In the genomic region with DNA sequence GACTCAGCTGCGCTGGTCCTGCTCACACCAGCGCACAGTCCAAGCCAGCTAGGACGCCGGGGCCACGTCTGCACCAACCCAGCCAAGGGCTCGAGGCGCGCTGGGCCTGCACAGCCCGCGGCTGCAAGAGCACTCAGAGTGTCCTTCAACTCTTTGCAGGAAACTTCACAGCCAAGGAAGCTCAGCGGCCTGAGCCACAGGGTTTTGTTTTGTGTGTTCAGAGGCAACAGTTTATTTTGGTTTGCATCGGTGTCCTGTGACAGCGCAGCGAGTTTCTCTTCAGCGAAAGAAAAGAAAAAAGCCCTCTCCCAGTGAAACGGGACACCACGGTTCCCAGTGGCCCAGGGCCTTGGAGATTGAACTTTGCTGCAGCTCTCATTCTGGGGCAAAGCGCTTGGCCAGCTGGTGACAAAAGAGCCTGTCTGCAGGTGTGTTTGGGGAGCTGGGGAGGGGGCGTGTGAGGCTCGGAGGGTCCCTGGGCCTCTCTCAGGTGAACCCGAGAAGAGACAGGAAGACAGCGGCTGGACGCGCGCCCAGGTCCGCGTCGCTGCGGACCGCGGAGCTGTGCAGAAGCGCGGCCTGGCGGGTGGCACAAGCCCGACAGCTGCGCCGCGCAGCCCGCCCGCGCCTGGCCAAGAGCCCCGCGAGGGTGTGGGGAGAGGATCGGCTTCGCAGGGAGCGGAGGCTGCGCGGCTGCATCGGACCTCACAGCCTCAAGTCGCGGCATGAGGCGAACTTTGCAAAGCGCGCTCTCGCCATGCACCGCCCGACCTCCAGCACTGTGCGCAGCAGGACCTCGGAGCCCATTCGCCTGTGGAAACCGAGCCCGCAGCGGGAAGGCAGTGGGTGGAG, we compare ENCODE assay signal across 10 cellular contexts. TPM values are rescaled to one million over a fixed set of nuclear protein-coding genes. Genes with fewer than 3 reads are reported as not detected.
A peak's percentile ranks its signal among the peaks of the same experiment; 100 is the strongest.
DNase-seq lines count a peak whose midpoint lies in the region; ATAC-seq, FAIRE-seq and TF ChIP-seq lines count a peak whose summit lies in the region.
"Had no signal": no experiment of that assay in that cellular context is flagged by ENCODE, and none has a peak within 500 bp of the region (broad histone marks: within the 10 kb centered on the region; RNA-seq: fewer than 3 reads in every experiment).

No MANE protein-coding gene starts in this region.

- FAIRE-seq in GM12892 (lab: Jason Lieb, UNC) = no peak

- TF ChIP-seq POLR2A in GM12892 (IDR thresholded peaks at IDR 0.05; ENCODE audit: low read depth, low read length) = no peak

- H3K27me3 ChIP-seq in rectal smooth muscle tissue (ENCODE audit: control insufficient read depth, insufficient read depth, low read length) = peaks cover 8% of the 10 kb centered on the region

- H3K4me3 Mint-ChIP-seq in WTC11 = peak overlapping the region; percentile 82
- H3K4me3 Mint-ChIP-seq: activated T-helper 1 cell treated with anti-CD3 and anti-CD28 coated beads, Interleukin-12 subunit alpha, Interleukin-12 subunit beta, Interleukin-2, Interleukin-4 antibody, amounts not matched to agents 30 ng/mL and 10 ng/mL and 1 ng/mL, durations not matched to agents 14 hours and 24 hours and 36 hours had no signal

- no peaks in the 10 kb centered on the region for H3K4me1 ChIP-seq in rectal smooth muscle tissue (ENCODE audit: control insufficient read depth, insufficient read depth, low read length)

- H3K36me3 Mint-ChIP-seq in WTC11 = peaks cover 19% of the 10 kb centered on the region

- intact Hi-C loops in left ventricle myocardium superior (cut with micrococcal nuclease) = loop anchor here (10.0 kb wide), 1 partner anchor 69 kb away; no protein-coding TSS in a partner anchor

- POLR2A ChIA-PET in WTC11 (lab: Charles Lee) = interaction anchor here (0.7 to 1.1 kb wide), 2 partner anchors 13 to 25 kb away, joined by 3 to 5 read pairs; no protein-coding TSS in a partner anchor

- peak overlapping the region; percentile 54 for H3K4me3 ChIP-seq in rectal smooth muscle tissue (ENCODE audit: low read length)

- H3K27ac ChIP-seq in rectal smooth muscle tissue (ENCODE audit: low read depth, low read length) = peak overlapping the region; percentile 30

- ATAC-seq in WTC11 (peak; percentile 2; the same call in 1 of the 2 replicates), left ventricle myocardium superior (peak; percentile 69)

- in situ Hi-C loops in KBM-7 (cut with MboI; ENCODE audit: low pct_unique_long_range_greater_than_20kb, low sequenced_read_pairs) = loop anchor here (25.0 kb wide), 2 partner anchors 478 to 697 kb away; no protein-coding TSS in a partner anchor

- peaks cover 25% of the 10 kb centered on the region for H3K27me3 Mint-ChIP-seq in WTC11 (ENCODE audit: low read depth)

- peak; percentile 18 for DNase-seq in Daoy (ENCODE audit: low read depth)
- no peak for DNase-seq in WTC11 (ENCODE audit: low spot score)
- DNase-seq in left ventricle myocardium superior = peak; percentile 72
- no peak for DNase-seq in KBM-7
- no peak for DNase-seq in iPS-NIHi11 (ENCODE audit: low spot score)
- no peak for DNase-seq in NCI-H69 (lab: John Stamatoyannopoulos, UW)
- no peak for DNase-seq in GM12892 (ENCODE audit: insufficient read length)
- DNase-seq: NCI-H1930 had no signal

- peaks cover 52% of the 10 kb centered on the region for H3K4me1 Mint-ChIP-seq in WTC11

- no peaks in the 10 kb centered on the region for H3K36me3 ChIP-seq in rectal smooth muscle tissue (ENCODE audit: control insufficient read depth, insufficient read depth, low read length)

- TF ChIP-seq CTCF in WTC11 (IDR thresholded peaks at IDR 0.05) = no peak

- no peak overlapping the region for H3K27ac Mint-ChIP-seq in WTC11
- H3K27ac Mint-ChIP-seq: activated T-helper 1 cell treated with anti-CD3 and anti-CD28 coated beads, Interleukin-12 subunit alpha, Interleukin-12 subunit beta, Interleukin-2, Interleukin-4 antibody, amounts not matched to agents 30 ng/mL and 10 ng/mL and 1 ng/mL, durations not matched to agents 14 hours and 24 hours and 36 hours had no signal

- H3K9me3 Mint-ChIP-seq in WTC11 = no peaks in the 10 kb centered on the region
- H3K9me3 Mint-ChIP-seq: activated T-helper 1 cell treated with anti-CD3 and anti-CD28 coated beads, Interleukin-12 subunit alpha, Interleukin-12 subunit beta, Interleukin-2, Interleukin-4 antibody, amounts not matched to agents 30 ng/mL and 10 ng/mL and 1 ng/mL, durations not matched to agents 14 hours and 24 hours and 36 hours had no signal

- H3K9ac ChIP-seq in rectal smooth muscle tissue (ENCODE audit: low read length) = peak overlapping the region; percentile 1

- CTCF ChIA-PET in WTC11 (lab: Charles Lee) = interaction anchor here (0.6 to 4.9 kb wide), 9 partner anchors 13 to 712 kb away, joined by 3 to 40 read pairs (median 4); no protein-coding TSS in a partner anchor

TF ChIP-seq in WTC11, 78 proteins besides CTCF, POLR2A, EP300 and RAD21:
- peak; percentile 46; the same call in 1 of the 2 replicates for TF ChIP-seq FOXP4 (CRISPR knock-in tag; IDR thresholded peaks at IDR 0.05)
- TF ChIP-seq ETV6 (CRISPR knock-in tag; IDR thresholded peaks at IDR 0.05) = peak; percentile 21; the same call in 1 of the 2 replicates
- TF ChIP-seq NFE2L1 (CRISPR knock-in tag; IDR thresholded peaks at IDR 0.05) = peak; percentile 6; the same call in 1 of the 2 replicates
- peak; percentile 67; the same call in 1 of the 2 replicates for TF ChIP-seq E2F5 (CRISPR knock-in tag; IDR thresholded peaks at IDR 0.05)
- TF ChIP-seq ZNF396 (CRISPR knock-in tag; IDR thresholded peaks at IDR 0.05; ENCODE audit: borderline replicate concordance) = no peak

RNA-seq across cellular contexts. Expression of gene CXCL12, which starts 0.9 kb away (rescaled TPM):
- total RNA-seq in Daoy (2014; rRNA removed; shearing (Covaris generic)) = 2.1 and 2.2 TPM in 2 replicates
- total RNA-seq in WTC11 (2021) (52.4 to 64.3 TPM (median 59.6 TPM) in 3 replicates), left ventricle myocardium superior (136 TPM)
- polyA plus RNA-seq in GM12892 (2012; ENCODE audit: missing spikeins) = 5.8 TPM
- total RNA-seq: activated T-helper 1 cell treated with anti-CD3 and anti-CD28 coated beads, Interleukin-12 subunit alpha, Interleukin-12 subunit beta, Interleukin-2, Interleukin-4 antibody, amounts not matched to agents 30 ng/mL and 10 ng/mL and 1 ng/mL, durations not matched to agents 14 hours and 24 hours and 36 hours had no signal

Comparison
In these comparisons a context has a peak if more than half of its experiments do, and no peak if none do; other contexts are left out.
1. DNase-seq: peak in Daoy (single experiment) and left ventricle myocardium superior (single experiment); none in WTC11 (single experiment), KBM-7 (single experiment), iPS-NIHi11 (single experiment), NCI-H69 (single experiment) and GM12892 (single experiment).
2. RNA of gene CXCL12, which starts 0.9 kb away (total RNA-seq): 136 TPM in left ventricle myocardium superior (single experiment) and 52.4 to 64.3 TPM in WTC11; 2.1 to 2.2 TPM in Daoy; every median in the first group is over 10 times any median in the second.